6 cellular contexts compared by ENCODE assay signal in genomic region chr16:76654421-76654820, GRCh38.
"Had no signal": no experiment of that assay in that cellular context is flagged by ENCODE, and none has a peak within 500 bp of the region (broad histone marks: within the 10 kb centered on the region; RNA-seq: fewer than 3 reads in every experiment).

No MANE protein-coding gene starts in this region.

- H3K9me3 Mint-ChIP-seq: IgD-negative memory B cell had no signal

- H3K36me3 ChIP-seq: HAP-1 had no signal

- H3K4me3 Mint-ChIP-seq: HFFc6, IgD-negative memory B cell had no signal

- H3K9me3 ChIP-seq: HAP-1 had no signal

- DNase-seq: GM23248, GOT3, H7, HFFc6 had no signal

- H3K4me3 ChIP-seq: GM23248, HAP-1 had no signal

- H3K36me3 Mint-ChIP-seq: IgD-negative memory B cell had no signal

- H3K27me3 Mint-ChIP-seq: IgD-negative memory B cell had no signal

- H3K27ac Mint-ChIP-seq: HFFc6, IgD-negative memory B cell had no signal

- H3K4me1 Mint-ChIP-seq: IgD-negative memory B cell had no signal
